10 cellular contexts compared by ENCODE assay signal in genomic region chr16:57349212-57350031, GRCh38. TPM values are rescaled to one million over a fixed set of nuclear protein-coding genes. Genes with fewer than 3 reads are reported as not detected.
A peak's percentile ranks its signal among the peaks of the same experiment; 100 is the strongest.
DNase-seq lines count a peak whose midpoint lies in the region; ATAC-seq and TF ChIP-seq lines count a peak whose summit lies in the region.
"Had no signal": no experiment of that assay in that cellular context is flagged by ENCODE, and none has a peak within 500 bp of the region (broad histone marks: within the 10 kb centered on the region; RNA-seq: fewer than 3 reads in every experiment).

No MANE protein-coding gene starts in this region.

- H3K9me3 ChIP-seq in esophagus muscularis mucosa (no peaks in the 10 kb centered on the region), sigmoid colon (no peaks in the 10 kb centered on the region)

- TF ChIP-seq EP300 in esophagus muscularis mucosa (IDR thresholded peaks at IDR 0.05) (no peak), sigmoid colon (IDR thresholded peaks at IDR 0.05) (no peak)

- intact Hi-C loops in esophagus muscularis mucosa (cut with DNase I): no loop called here
- intact Hi-C loops in sigmoid colon (cut with DNase I): no loop called here
- intact Hi-C loops in posterior cingulate gyrus (cut with DNase I): no loop called here

- TF ChIP-seq POLR2A in GM18505 (IDR thresholded peaks at IDR 0.05; ENCODE audit: borderline replicate concordance, extremely low read depth, insufficient read depth, insufficient read length) (no peak), esophagus muscularis mucosa (IDR thresholded peaks at IDR 0.05; ENCODE audit: low read depth) (no peak), sigmoid colon (IDR thresholded peaks at IDR 0.05) (no peak)

- no peak overlapping the region for H3K4me3 ChIP-seq in esophagus muscularis mucosa
- H3K4me3 ChIP-seq in sigmoid colon: no peak overlapping the region

- H3K36me3 ChIP-seq in esophagus muscularis mucosa (no peaks in the 10 kb centered on the region), sigmoid colon (no peaks in the 10 kb centered on the region)

- no peak overlapping the region for H3K27ac ChIP-seq in esophagus muscularis mucosa (replicated peaks in 1 of 4)
- H3K27ac ChIP-seq in sigmoid colon: no peak overlapping the region

- TF ChIP-seq CTCF in GM20000 (IDR thresholded peaks at IDR 0.05; ENCODE audit: extremely low read depth, missing control alignments) (no peak), esophagus muscularis mucosa (IDR thresholded peaks at IDR 0.05) (no peak), sigmoid colon (IDR thresholded peaks at IDR 0.05) (no peak)

- DNase-seq in GM20000 (ENCODE audit: low spot score) (peak; percentile 82), esophagus muscularis mucosa (ENCODE audit: extremely low spot score) (peak; percentile 66), sigmoid colon (no peak), kidney tubule cell (ENCODE audit: low spot score) (no peak), posterior cingulate gyrus (no peak), SW480 (ENCODE audit: low spot score) (no peak)
- DNase-seq: HFFc6 had no signal

- 52% methylated on average over 14 of the region's 14 CpGs for WGBS in esophagus muscularis mucosa
- 37 to 45% methylated on average over 14 of the region's 14 CpGs for WGBS in sigmoid colon, 2 donors

- peak; percentile 69 for ATAC-seq in GM18505 (IDR thresholded peaks at IDR 0.05; ENCODE audit: unreplicated experiment)
- ATAC-seq in HG03354 (IDR thresholded peaks at IDR 0.05; ENCODE audit: poor library complexity, severe bottlenecking, unreplicated experiment): peak; percentile 93

- no peaks in the 10 kb centered on the region for H3K27me3 ChIP-seq in esophagus muscularis mucosa
- no peaks in the 10 kb centered on the region for H3K27me3 ChIP-seq in sigmoid colon

- H3K4me1 ChIP-seq in esophagus muscularis mucosa: no peaks in the 10 kb centered on the region
- H3K4me1 ChIP-seq in sigmoid colon: no peaks in the 10 kb centered on the region

RNA-seq across cellular contexts. Expression of gene CCL22, which starts 9.2 kb away (rescaled TPM):
- total RNA-seq in esophagus muscularis mucosa (not detected), sigmoid colon (not detected)
- polyA plus RNA-seq in sigmoid colon: 1 to 10 TPM in 1 of 3 donors, not detected in 2; 2.9 TPM
- total RNA-seq: fibroblast of lung, HFFc6 had no signal
- polyA plus RNA-seq: fibroblast of lung had no signal

RNA-seq across cellular contexts. Expression of gene CX3CL1, which starts 22.9 kb away (rescaled TPM):
- total RNA-seq in esophagus muscularis mucosa: 10 to 100 TPM; 26.8 to 40.4 (median 29.9) TPM
- 10 to 100 TPM in 1 of 4 donors, 1 to 10 TPM in 3; 3.5 to 18.6 (median 6.7) TPM for total RNA-seq in sigmoid colon
- 10 to 100 TPM in 1 of 3 donors, under 1 TPM in 2; 0.23 to 11.1 (median 0.60) TPM for polyA plus RNA-seq in sigmoid colon
- total RNA-seq: fibroblast of lung, HFFc6 had no signal
- polyA plus RNA-seq: fibroblast of lung had no signal

RNA-seq across cellular contexts. Expression of gene CCL17, which starts 55.1 kb away (rescaled TPM):
- total RNA-seq in esophagus muscularis mucosa (not detected), sigmoid colon (not detected)
- polyA plus RNA-seq in sigmoid colon: 1 to 10 TPM in 1 of 3 donors, not detected in 2; 7.6 TPM
- total RNA-seq: fibroblast of lung, HFFc6 had no signal
- polyA plus RNA-seq: fibroblast of lung had no signal

Comparison
In these comparisons a context has a peak if more than half of its experiments do, and no peak if none do; other contexts are left out.
1. DNase-seq: peak in GM20000 (single experiment) and esophagus muscularis mucosa (single experiment); none in sigmoid colon (single experiment), kidney tubule cell (single experiment), posterior cingulate gyrus (0 of 10) and SW480 (single experiment).